8 cellular contexts compared by ENCODE assay signal in genomic region chr5:132777209-132778069, GRCh38. TPM values are rescaled to one million over a fixed set of nuclear protein-coding genes. Genes with fewer than 3 reads are reported as not detected.
DNase-seq lines count a peak whose midpoint lies in the region; ATAC-seq and TF ChIP-seq lines count a peak whose summit lies in the region.

SEPTIN8 (minus strand) TSS chr5:132777239; CDS start chr5:132777137, 102 bp downstream.

- peaks cover 4% of the 10 kb centered on the region; the same call in 1 of the 2 replicates for H3K27me3 ChIP-seq in Panc1 (ENCODE audit: control insufficient read depth, insufficient read depth, low read length)
- H3K27me3 ChIP-seq in osteoblast (ENCODE audit: insufficient read depth, low read length), result no peaks in the 10 kb centered on the region
- no peaks in the 10 kb centered on the region for H3K27me3 ChIP-seq in aorta (ENCODE audit: control insufficient read depth in 1 of 2, insufficient read depth in 2 of 2, low read length in 1 of 2)

- POLR2A ChIA-PET in Panc1 (lab: Charles Lee), result interaction anchor here (0.7 kb wide), 1 partner anchor 20 kb away, joined by 6 read pairs; no protein-coding TSS in a partner anchor

- H3K9me3 ChIP-seq in Panc1 (ENCODE audit: control insufficient read depth, insufficient read depth, low read depth, low read length) (no peaks in the 10 kb centered on the region), osteoblast (ENCODE audit: low read depth, low read length) (no peaks in the 10 kb centered on the region), aorta (ENCODE audit: control insufficient read depth, low read length) (no peaks in the 10 kb centered on the region)

- CTCF ChIA-PET in Panc1 (lab: Charles Lee), result no interaction called here

- peaks cover 23% of the 10 kb centered on the region for H3K4me1 Mint-ChIP-seq in activated naive CD8-positive, alpha-beta T cell (ENCODE audit: low read depth)
- H3K4me1 Mint-ChIP-seq in glutamatergic neuron (ENCODE audit: low read depth, unreplicated experiment), result peaks cover 13% of the 10 kb centered on the region

- intact Hi-C loops in Panc1 (cut with micrococcal nuclease; ENCODE audit: unreplicated experiment) (no loop called here), aorta (cut with DNase I) (no loop called here)

- ATAC-seq in HG02852 (IDR thresholded peaks at IDR 0.05; ENCODE audit: unreplicated experiment) (peak; percentile 63), Panc1 (peak; percentile 69), aorta (ENCODE audit: low FRiP score) (peak; percentile 77)

- in situ Hi-C loops in Panc1 (cut with HindIII; ENCODE audit: low pct_unique_long_range_greater_than_20kb, low sequenced_read_pairs), result no loop called here

- H3K27ac ChIP-seq in Panc1 (ENCODE audit: low read length) (peak within 1 kb of the TSS; percentile 51; the same call in 1 of the 2 replicates), osteoblast (ENCODE audit: low read depth, low read length) (no peak within 1 kb of the TSS), aorta (ENCODE audit: low read depth in 1 of 2, low read length in 2 of 2) (peak within 1 kb of the TSS; percentile 83 to 91)

- no peak for TF ChIP-seq CTCF in Panc1 (IDR thresholded peaks at IDR 0.05)
- TF ChIP-seq CTCF in glutamatergic neuron (IDR thresholded peaks at IDR 0.05; ENCODE audit: partially characterized antibody, unreplicated experiment), result no peak
- TF ChIP-seq CTCF in osteoblast (IDR thresholded peaks at IDR 0.05; ENCODE audit: extremely low read depth, low read depth, low read length), result no peak

- H3K4me3 ChIP-seq in Panc1 (ENCODE audit: low read depth in 2 of 2, low read length in 2 of 2) (peak within 1 kb of the TSS; percentile 53 to 60), osteoblast (ENCODE audit: insufficient read depth, low read length) (peak within 1 kb of the TSS; percentile 79), aorta (ENCODE audit: low read length in 2 of 2) (peak within 1 kb of the TSS; percentile 90 to 97)

- H3K4me1 ChIP-seq in Panc1 (ENCODE audit: control insufficient read depth, insufficient read depth, low read length) (peaks cover 11% of the 10 kb centered on the region; the same call in 1 of the 2 replicates), osteoblast (ENCODE audit: insufficient read depth, low read length) (peaks cover 16% of the 10 kb centered on the region), aorta (ENCODE audit: control insufficient read depth in 1 of 2, insufficient read depth in 2 of 2, low read length in 2 of 2) (peaks cover 4 to 5% of the 10 kb centered on the region in 2 donors)

- H3K27me3 Mint-ChIP-seq in activated naive CD8-positive, alpha-beta T cell, result peaks cover 12% of the 10 kb centered on the region
- H3K27me3 Mint-ChIP-seq in glutamatergic neuron (ENCODE audit: unreplicated experiment), result peaks cover 10% of the 10 kb centered on the region

- H2AFZ ChIP-seq in osteoblast (ENCODE audit: low read length), result peak within 1 kb of the TSS; percentile 84

- no peaks in the 10 kb centered on the region for H3K36me3 Mint-ChIP-seq in activated naive CD8-positive, alpha-beta T cell
- no peaks in the 10 kb centered on the region for H3K36me3 Mint-ChIP-seq in glutamatergic neuron (ENCODE audit: unreplicated experiment)

- no peaks in the 10 kb centered on the region for H3K36me3 ChIP-seq in Panc1 (ENCODE audit: control insufficient read depth, insufficient read depth, low read length)
- no peaks in the 10 kb centered on the region for H3K36me3 ChIP-seq in osteoblast (ENCODE audit: insufficient read depth, low read length)
- no peaks in the 10 kb centered on the region for H3K36me3 ChIP-seq in aorta (ENCODE audit: control insufficient read depth in 1 of 2, insufficient read depth in 2 of 2, low read length in 1 of 2)

- H3K79me2 ChIP-seq in osteoblast (ENCODE audit: insufficient read depth, low read length), result peaks cover 37% of the 10 kb centered on the region

- WGBS in aorta, 2 donors, result 0 to 1% methylated on average over 54 to 82 of the region's 82 CpGs

- DNase-seq in NCI-H82 (lab: John Stamatoyannopoulos, UW) (peak; percentile 48), NCI-H82 treated with DMSO at 0.1 percent for 48 hours (lab: John Stamatoyannopoulos, UW; ENCODE audit: unreplicated experiment) (no peak), Panc1 (ENCODE audit: low read depth, low spot score) (no peak), glutamatergic neuron (peak; percentile 61), osteoblast (ENCODE audit: insufficient read length, low spot score, missing footprints) (peak; percentile 97), aorta (peak; percentile 74 to 88)

- H3K27ac Mint-ChIP-seq in activated naive CD8-positive, alpha-beta T cell, result peak within 1 kb of the TSS; percentile 78
- H3K27ac Mint-ChIP-seq in glutamatergic neuron (ENCODE audit: unreplicated experiment), result no peak within 1 kb of the TSS

- H3K4me2 ChIP-seq in osteoblast (ENCODE audit: insufficient read depth, low read length), result peak within 1 kb of the TSS; percentile 85

- no TSS peak for BruUV-seq in Panc1 (replicated peaks; lab: Mats Ljungman, UMichigan)

- peaks cover 19% of the 10 kb centered on the region for H4K20me1 ChIP-seq in osteoblast (ENCODE audit: insufficient read depth, low read length)

- no peaks in the 10 kb centered on the region for H3K9me3 Mint-ChIP-seq in activated naive CD8-positive, alpha-beta T cell (ENCODE audit: low read depth)
- no peaks in the 10 kb centered on the region for H3K9me3 Mint-ChIP-seq in glutamatergic neuron (ENCODE audit: unreplicated experiment)

- peak within 1 kb of the TSS; percentile 82 for H3K4me3 Mint-ChIP-seq in activated naive CD8-positive, alpha-beta T cell
- peak within 1 kb of the TSS; percentile 78 for H3K4me3 Mint-ChIP-seq in glutamatergic neuron (ENCODE audit: unreplicated experiment)

RNA-seq across cellular contexts. Expression of gene SEPTIN8, which starts in this region (rescaled TPM):
- total RNA-seq in Panc1 (2021; ENCODE audit: unreplicated experiment) (22.8 TPM), glutamatergic neuron (ENCODE audit: unreplicated experiment) (26.9 TPM), osteoblast (32.1 and 33.7 TPM in 2 replicates), aorta (100 to 1,000 TPM in 1 of 2 donors, 10 to 100 TPM in 1; 56.7 to 103 TPM)
- 26.7 TPM for polyA plus RNA-seq in Panc1 (2012; ENCODE audit: insufficient read length)
- 10 to 100 TPM; 48.6 to 58.2 TPM for polyA plus RNA-seq in aorta

Comparison
In these comparisons a context has a peak if more than half of its experiments do, and no peak if none do; other contexts are left out.
1. DNase-seq: peak in NCI-H82 (single experiment), glutamatergic neuron (single experiment), osteoblast (single experiment) and aorta (2 of 2); none in NCI-H82 treated with DMSO at 0.1 percent for 48 hours (single experiment) and Panc1 (single experiment).
2. Peak in every context shown above with its lines, with median percentiles within 50 percentile points of each other: ATAC-seq and H3K4me3 ChIP-seq.